ENCODE assay signal across 10 cellular contexts in the genomic region with DNA sequence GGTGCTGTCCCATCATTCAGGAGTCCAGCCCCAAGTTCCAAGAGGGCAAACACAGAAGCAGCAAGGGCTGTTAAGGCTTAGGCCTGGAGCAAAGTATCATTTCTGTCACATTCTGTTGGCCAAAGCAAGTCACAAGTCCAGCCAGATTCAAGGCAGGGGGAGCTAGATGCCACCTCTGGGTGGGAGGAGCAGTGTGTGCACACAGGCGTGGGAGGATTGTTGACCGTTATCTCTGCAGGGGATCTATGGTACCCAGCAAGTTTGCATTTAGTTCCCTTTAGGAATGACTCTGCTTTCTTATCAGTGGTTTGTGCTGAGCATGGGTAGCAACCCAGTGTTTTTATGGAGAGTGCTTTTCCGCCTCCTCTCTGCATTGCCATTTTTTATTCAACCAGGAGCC.
A peak's percentile ranks its signal among the peaks of the same experiment; 100 is the strongest.
DNase-seq lines count a peak whose midpoint lies in the region; ATAC-seq and TF ChIP-seq lines count a peak whose summit lies in the region.
"Had no signal": no experiment of that assay in that cellular context is flagged by ENCODE, and none has a peak within 500 bp of the region (broad histone marks: within the 10 kb centered on the region; RNA-seq: fewer than 3 reads in every experiment).

No MANE protein-coding gene starts in this region.

- TF ChIP-seq CTCF in HEK293 (tag by site-specific recombination; IDR thresholded peaks at IDR 0.05): peak; percentile 60; the same call in 1 of the 2 replicates
- no peak for TF ChIP-seq CTCF in Panc1 (IDR thresholded peaks at IDR 0.05)

- H3K4me3 ChIP-seq in HEK293 (ENCODE audit: low read depth, low read length) (no peak overlapping the region), Panc1 (ENCODE audit: low read depth in 2 of 2, low read length in 2 of 2) (no peak overlapping the region)

- CTCF ChIA-PET in HEK293 (lab: Yijun Ruan, JAX) (interaction anchor here (0.6 to 1.1 kb wide), 3 partner anchors 9 to 111 kb away, joined by 3 to 5 read pairs (median 4); no protein-coding TSS in a partner anchor), Panc1 (lab: Charles Lee) (no interaction called here)

- BruUV-seq in Panc1 (replicated peaks; lab: Mats Ljungman, UMichigan): no TSS peak

- H3K27ac ChIP-seq in HEK293 (ENCODE audit: extremely low read depth, low read depth, low read length) (peak overlapping the region; percentile 7; the same call in 1 of the 2 replicates), Panc1 (ENCODE audit: low read length) (no peak overlapping the region)
- H3K27ac ChIP-seq: C4-2B had no signal

- H3K27me3 ChIP-seq in Panc1 (ENCODE audit: control insufficient read depth, insufficient read depth, low read length): no peaks in the 10 kb centered on the region

- ATAC-seq in Panc1: peak; percentile 37
- ATAC-seq: right cardiac atrium had no signal

- in situ Hi-C loops in Panc1 (cut with HindIII; ENCODE audit: low pct_unique_long_range_greater_than_20kb, low sequenced_read_pairs): no loop called here

- H3K36me3 ChIP-seq in HEK293 (ENCODE audit: control insufficient read depth in 2 of 2, insufficient read depth in 1 of 2, low read length in 2 of 2): no peaks in the 10 kb centered on the region
- no peaks in the 10 kb centered on the region for H3K36me3 ChIP-seq in Panc1 (ENCODE audit: control insufficient read depth, insufficient read depth, low read length)

- H3K9me3 ChIP-seq in HEK293 (ENCODE audit: control insufficient read depth, insufficient read depth, low read depth, low read length) (no peaks in the 10 kb centered on the region), Panc1 (ENCODE audit: control insufficient read depth, insufficient read depth, low read depth, low read length) (no peaks in the 10 kb centered on the region)

- H3K4me1 ChIP-seq in HEK293 (ENCODE audit: control insufficient read depth, insufficient read depth, low read length) (peaks cover 52% of the 10 kb centered on the region), Panc1 (ENCODE audit: control insufficient read depth, insufficient read depth, low read length) (no peaks in the 10 kb centered on the region)

- DNase-seq in GF-D8 (lab: John Stamatoyannopoulos, UW) (peak; percentile 96), Panc1 (ENCODE audit: low read depth, low spot score) (no peak), iPS-NIHi7 (ENCODE audit: extremely low spot score) (peak; percentile 19), amniotic stem cell (lab: John Stamatoyannopoulos, UW) (no peak), SW480 (ENCODE audit: low spot score) (no peak), NCI-H82 (lab: John Stamatoyannopoulos, UW) (no peak)
- DNase-seq: NCI-H1092, right cardiac atrium had no signal

- POLR2A ChIA-PET in HEK293 (lab: Yijun Ruan, JAX): no interaction called here
- POLR2A ChIA-PET in Panc1 (lab: Charles Lee): no interaction called here

- intact Hi-C loops in Panc1 (cut with micrococcal nuclease; ENCODE audit: unreplicated experiment): no loop called here

TF ChIP-seq in HEK293, 187 proteins besides CTCF, POLR2A, EP300 and RAD21 (continues in another document):
- TF ChIP-seq ZNF677 (tag by site-specific recombination; IDR thresholded peaks at IDR 0.05): no peak
- peak; percentile 73 for TF ChIP-seq ZNF843 (tag by site-specific recombination; IDR thresholded peaks at IDR 0.05)
- TF ChIP-seq ZNF555 (tag by site-specific recombination; conservative IDR thresholded peaks at IDR 0.05): no peak
- TF ChIP-seq, protein P1, sequence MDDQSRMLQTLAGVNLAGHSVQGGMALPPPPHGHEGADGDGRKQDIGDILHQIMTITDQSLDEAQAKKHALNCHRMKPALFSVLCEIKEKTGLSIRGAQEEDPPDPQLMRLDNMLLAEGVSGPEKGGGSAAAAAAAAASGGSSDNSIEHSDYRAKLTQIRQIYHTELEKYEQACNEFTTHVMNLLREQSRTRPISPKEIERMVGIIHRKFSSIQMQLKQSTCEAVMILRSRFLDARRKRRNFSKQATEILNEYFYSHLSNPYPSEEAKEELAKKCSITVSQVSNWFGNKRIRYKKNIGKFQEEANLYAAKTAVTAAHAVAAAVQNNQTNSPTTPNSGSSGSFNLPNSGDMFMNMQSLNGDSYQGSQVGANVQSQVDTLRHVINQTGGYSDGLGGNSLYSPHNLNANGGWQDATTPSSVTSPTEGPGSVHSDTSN (CRISPR knock-in tag; IDR thresholded peaks at IDR 0.05): 0 out of 2 replicates have a peak, but pooled peaks have one; percentile 22
- peak; percentile 81 for TF ChIP-seq OVOL3 (tag by site-specific recombination; IDR thresholded peaks at IDR 0.05)
- TF ChIP-seq KLF1 (tag by site-specific recombination; IDR thresholded peaks at IDR 0.05): no peak
- peak; percentile 72 for TF ChIP-seq WT1 (tag by site-specific recombination; IDR thresholded peaks at IDR 0.05)
- TF ChIP-seq ZBTB8A (tag by site-specific recombination; IDR thresholded peaks at IDR 0.05): peak; percentile 64; the same call in 1 of the 2 replicates
- TF ChIP-seq, protein P2, sequence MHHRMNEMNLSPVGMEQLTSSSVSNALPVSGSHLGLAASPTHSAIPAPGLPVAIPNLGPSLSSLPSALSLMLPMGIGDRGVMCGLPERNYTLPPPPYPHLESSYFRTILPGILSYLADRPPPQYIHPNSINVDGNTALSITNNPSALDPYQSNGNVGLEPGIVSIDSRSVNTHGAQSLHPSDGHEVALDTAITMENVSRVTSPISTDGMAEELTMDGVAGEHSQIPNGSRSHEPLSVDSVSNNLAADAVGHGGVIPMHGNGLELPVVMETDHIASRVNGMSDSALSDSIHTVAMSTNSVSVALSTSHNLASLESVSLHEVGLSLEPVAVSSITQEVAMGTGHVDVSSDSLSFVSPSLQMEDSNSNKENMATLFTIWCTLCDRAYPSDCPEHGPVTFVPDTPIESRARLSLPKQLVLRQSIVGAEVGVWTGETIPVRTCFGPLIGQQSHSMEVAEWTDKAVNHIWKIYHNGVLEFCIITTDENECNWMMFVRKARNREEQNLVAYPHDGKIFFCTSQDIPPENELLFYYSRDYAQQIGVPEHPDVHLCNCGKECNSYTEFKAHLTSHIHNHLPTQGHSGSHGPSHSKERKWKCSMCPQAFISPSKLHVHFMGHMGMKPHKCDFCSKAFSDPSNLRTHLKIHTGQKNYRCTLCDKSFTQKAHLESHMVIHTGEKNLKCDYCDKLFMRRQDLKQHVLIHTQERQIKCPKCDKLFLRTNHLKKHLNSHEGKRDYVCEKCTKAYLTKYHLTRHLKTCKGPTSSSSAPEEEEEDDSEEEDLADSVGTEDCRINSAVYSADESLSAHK (tag by site-specific recombination; IDR thresholded peaks at IDR 0.05): peak; percentile 29; the same call in 1 of the 2 replicates
- TF ChIP-seq ZNF423 (tag by site-specific recombination; IDR thresholded peaks at IDR 0.05): peak; percentile 92
- peak; percentile 92 for TF ChIP-seq ZIC2 (tag by site-specific recombination; IDR thresholded peaks at IDR 0.05)
- no peak for TF ChIP-seq ZNF426 (tag by site-specific recombination; IDR thresholded peaks at IDR 0.05)
- no peak for TF ChIP-seq ZNF311 (tag by site-specific recombination; IDR thresholded peaks at IDR 0.05; ENCODE audit: borderline replicate concordance)
- no peak for TF ChIP-seq GFI1B (tag by site-specific recombination; IDR thresholded peaks at IDR 0.05)
- no peak for TF ChIP-seq ZNF585B (tag by site-specific recombination; IDR thresholded peaks at IDR 0.05)
- no peak for TF ChIP-seq ZNF2 (tag by site-specific recombination; IDR thresholded peaks at IDR 0.05)
- 0 out of 2 replicates have a peak, but pooled peaks have one; percentile 59 for TF ChIP-seq TRIM28 (IDR thresholded peaks at IDR 0.05; ENCODE audit: borderline replicate concordance, low read length)
- peak; percentile 94 for TF ChIP-seq EGR2 (tag by site-specific recombination; IDR thresholded peaks at IDR 0.05; ENCODE audit: low read depth)
- TF ChIP-seq, protein P3, sequence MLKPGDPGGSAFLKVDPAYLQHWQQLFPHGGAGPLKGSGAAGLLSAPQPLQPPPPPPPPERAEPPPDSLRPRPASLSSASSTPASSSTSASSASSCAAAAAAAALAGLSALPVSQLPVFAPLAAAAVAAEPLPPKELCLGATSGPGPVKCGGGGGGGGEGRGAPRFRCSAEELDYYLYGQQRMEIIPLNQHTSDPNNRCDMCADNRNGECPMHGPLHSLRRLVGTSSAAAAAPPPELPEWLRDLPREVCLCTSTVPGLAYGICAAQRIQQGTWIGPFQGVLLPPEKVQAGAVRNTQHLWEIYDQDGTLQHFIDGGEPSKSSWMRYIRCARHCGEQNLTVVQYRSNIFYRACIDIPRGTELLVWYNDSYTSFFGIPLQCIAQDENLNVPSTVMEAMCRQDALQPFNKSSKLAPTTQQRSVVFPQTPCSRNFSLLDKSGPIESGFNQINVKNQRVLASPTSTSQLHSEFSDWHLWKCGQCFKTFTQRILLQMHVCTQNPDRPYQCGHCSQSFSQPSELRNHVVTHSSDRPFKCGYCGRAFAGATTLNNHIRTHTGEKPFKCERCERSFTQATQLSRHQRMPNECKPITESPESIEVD (tag by site-specific recombination; IDR thresholded peaks at IDR 0.05): peak; percentile 40; the same call in 1 of the 2 replicates
- TF ChIP-seq, protein P4, sequence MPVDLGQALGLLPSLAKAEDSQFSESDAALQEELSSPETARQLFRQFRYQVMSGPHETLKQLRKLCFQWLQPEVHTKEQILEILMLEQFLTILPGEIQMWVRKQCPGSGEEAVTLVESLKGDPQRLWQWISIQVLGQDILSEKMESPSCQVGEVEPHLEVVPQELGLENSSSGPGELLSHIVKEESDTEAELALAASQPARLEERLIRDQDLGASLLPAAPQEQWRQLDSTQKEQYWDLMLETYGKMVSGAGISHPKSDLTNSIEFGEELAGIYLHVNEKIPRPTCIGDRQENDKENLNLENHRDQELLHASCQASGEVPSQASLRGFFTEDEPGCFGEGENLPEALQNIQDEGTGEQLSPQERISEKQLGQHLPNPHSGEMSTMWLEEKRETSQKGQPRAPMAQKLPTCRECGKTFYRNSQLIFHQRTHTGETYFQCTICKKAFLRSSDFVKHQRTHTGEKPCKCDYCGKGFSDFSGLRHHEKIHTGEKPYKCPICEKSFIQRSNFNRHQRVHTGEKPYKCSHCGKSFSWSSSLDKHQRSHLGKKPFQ (tag by site-specific recombination; IDR thresholded peaks at IDR 0.05): peak; percentile 42; the same call in 1 of the 2 replicates
- TF ChIP-seq ZXDB (tag by site-specific recombination; IDR thresholded peaks at IDR 0.05): peak; percentile 80
- no peak for TF ChIP-seq ZNF211 (tag by site-specific recombination; IDR thresholded peaks at IDR 0.05; ENCODE audit: low read depth)
- peak; percentile 43; the same call in 1 of the 2 replicates for TF ChIP-seq ZNF501 (tag by site-specific recombination; IDR thresholded peaks at IDR 0.05)
- TF ChIP-seq ZNF654 (tag by site-specific recombination; IDR thresholded peaks at IDR 0.05; ENCODE audit: low read depth): no peak
- no peak for TF ChIP-seq ZBTB20 (tag by site-specific recombination; IDR thresholded peaks at IDR 0.05)

Comparison
In these comparisons a context has a peak if more than half of its experiments do, and no peak if none do; other contexts are left out.
1. DNase-seq: peak in GF-D8 (single experiment) and iPS-NIHi7 (single experiment); none in Panc1 (single experiment), amniotic stem cell (single experiment), SW480 (single experiment) and NCI-H82 (single experiment).